ENCODE assay signal across 16 cellular contexts in genomic region chr10:75107756-75108683, GRCh38. TPM values are rescaled to one million over a fixed set of nuclear protein-coding genes. Genes with fewer than 3 reads are reported as not detected.
DNase-seq lines count a peak whose midpoint lies in the region; ATAC-seq, FAIRE-seq and TF ChIP-seq lines count a peak whose summit lies in the region.
"Had no signal": no experiment of that assay in that cellular context is flagged by ENCODE, and none has a peak within 500 bp of the region (broad histone marks: within the 10 kb centered on the region; RNA-seq: fewer than 3 reads in every experiment).

No MANE protein-coding gene starts in this region.

- no peak for DNase-seq in heart right ventricle
- DNase-seq in Right ventricle myocardium superior: no peak
- DNase-seq in breast epithelium (ENCODE audit: low spot score in 2 of 2): no peak
- no peak for DNase-seq in type B pancreatic cell (ENCODE audit: extremely low spot score, unreplicated experiment)
- no peak for DNase-seq in D721Med (ENCODE audit: insufficient read length, low spot score)
- no peak for DNase-seq in GDM1 (lab: John Stamatoyannopoulos, UW)
- DNase-seq in H9: no peak
- DNase-seq: activated CD4-positive, alpha-beta T cell treated with anti-CD3 and anti-CD28 coated beads, Interleukin-2, amount 50 U/mL, for 48 hours; activated gamma-delta T cell; brain microvascular endothelial cell; effector memory CD4-positive, alpha-beta T cell; NCI-H1436 treated with DMSO at 0.1 percent for 48 hours had no signal

- no peaks in the 10 kb centered on the region for H3K79me1 ChIP-seq in H9 (ENCODE audit: insufficient read depth, low read depth, low read length, poor library complexity, severe bottlenecking)

- peaks cover 0 to 36% (median 20%) of the 10 kb centered on the region in 9 donors for H3K4me1 ChIP-seq in heart right ventricle
- peaks cover 0 to 4% of the 10 kb centered on the region in 2 donors for H3K4me1 ChIP-seq in breast epithelium
- H3K4me1 ChIP-seq in H9 (ENCODE audit: insufficient read depth, low read length): peaks cover 3% of the 10 kb centered on the region; the same call in 1 of the 2 replicates

- no peaks in the 10 kb centered on the region for H3K36me3 Mint-ChIP-seq in nephron (ENCODE audit: low read depth)
- peaks cover 4% of the 10 kb centered on the region for H3K36me3 Mint-ChIP-seq in type B pancreatic cell
- H3K36me3 Mint-ChIP-seq in H9 (ENCODE audit: insufficient read depth in 1 of 3, low read depth in 3 of 3): no peaks in the 10 kb centered on the region; a peak in 1 of 7 replicates

- H2BK120ac ChIP-seq in H9 (ENCODE audit: low read depth, low read length, poor library complexity, severe bottlenecking): no peak overlapping the region

- H3K4me3 Mint-ChIP-seq in nephron (peak overlapping the region in 2 of 3 experiments; percentile 76 to 97), type B pancreatic cell (no peak overlapping the region), H9 (peak overlapping the region in 1 of 2 experiments; percentile 21; a peak in 1 of 5 replicates)
- H3K4me3 Mint-ChIP-seq: T-helper 2 cell treated with Interferon-gamma antibody and Interleukin-4, amounts not matched to agents 5 μg/mL and 100 μg/mL, for 36 hours had no signal

- peak overlapping the region in 1 of 10 donors; percentile 8 for H3K4me3 ChIP-seq in heart right ventricle
- no peak overlapping the region for H3K4me3 ChIP-seq in breast epithelium
- H3K4me3 ChIP-seq: tibial artery had no signal

- no peak overlapping the region for H3T11ph ChIP-seq in H9 (ENCODE audit: low read length)

- no peak overlapping the region for H3K9ac ChIP-seq in H9 (ENCODE audit: extremely low read depth, insufficient read length, low read length)
- H3K9ac ChIP-seq: KMS-11 had no signal

- H2BK20ac ChIP-seq in H9 (ENCODE audit: low read depth, low read length, poor library complexity, severe bottlenecking): no peak overlapping the region

- no peak overlapping the region for H2BK5ac ChIP-seq in H9 (ENCODE audit: insufficient read length, low read length)

- TF ChIP-seq POLR2A in breast epithelium (IDR thresholded peaks at IDR 0.05): no peak

- H4K91ac ChIP-seq in H9 (ENCODE audit: insufficient read length, low read depth, low read length): no peak overlapping the region

- no peaks in the 10 kb centered on the region; the same call in 1 of the 2 replicates for H3K79me2 ChIP-seq in H9 (ENCODE audit: insufficient read depth, low read length)

- H3K4me2 ChIP-seq in H9 (ENCODE audit: insufficient read depth, insufficient read length, low read length): no peak overlapping the region
- H3K4me2 ChIP-seq: KMS-11 had no signal

- H3K23ac ChIP-seq in H9 (ENCODE audit: insufficient read length, low read depth, low read length): no peak overlapping the region

- H3K4me1 Mint-ChIP-seq in nephron (peaks cover 48% of the 10 kb centered on the region), type B pancreatic cell (ENCODE audit: unreplicated experiment) (peaks cover 12% of the 10 kb centered on the region), H9 (peaks cover 35 to 56% of the 10 kb centered on the region in 2 experiments)

- H2AFZ ChIP-seq in H9 (ENCODE audit: low read length): no peak overlapping the region

- FAIRE-seq in D721Med (lab: Jason Lieb, UNC): no peak

- no peak overlapping the region for H4K8ac ChIP-seq in H9 (replicated peaks; ENCODE audit: insufficient read length, low read depth, low read length)

- intact Hi-C loops in heart right ventricle (cut with DNase I) (loop anchor here in 4 of 10 donors (5.0 to 10.0 kb wide), 4 partner anchors 104 to 693 kb away; partner anchors contain the start of genes KAT6B (in 3 of the 4) and VDAC2 (in 1 of the 4)), Right ventricle myocardium superior (cut with DNase I) (no loop called here), breast epithelium (cut with DNase I; ENCODE audit: low total_unique reads) (loop anchor here (10.0 kb wide), 1 partner anchor 127 kb away; the partner anchor contains the start of gene COMTD1)

- H3K27me3 Mint-ChIP-seq in nephron (ENCODE audit: low read depth) (peaks cover 5% of the 10 kb centered on the region), type B pancreatic cell (no peaks in the 10 kb centered on the region), H9 (ENCODE audit: low read depth) (no peaks in the 10 kb centered on the region; the same call in 1 of the 2 replicates)

- no peak overlapping the region for H2AK5ac ChIP-seq in H9 (ENCODE audit: insufficient read length, low read length)

- no peak overlapping the region for H4K5ac ChIP-seq in H9 (ENCODE audit: insufficient read length, low read depth, low read length)

- H3K18ac ChIP-seq in H9 (ENCODE audit: insufficient read length, low read depth, low read length): no peak overlapping the region

- TF ChIP-seq CTCF in heart right ventricle (IDR thresholded peaks at IDR 0.05) (no peak), breast epithelium (IDR thresholded peaks at IDR 0.05) (no peak), nephron (IDR thresholded peaks at IDR 0.05; ENCODE audit: unreplicated experiment in 3 of 3) (no peak), type B pancreatic cell (conservative IDR thresholded peaks at IDR 0.05) (no peak), D721Med (IDR thresholded peaks at IDR 0.05; ENCODE audit: insufficient read depth, missing control alignments) (no peak), H9 (conservative IDR thresholded peaks at IDR 0.05) (no peak)

- no peak overlapping the region for H2BK15ac ChIP-seq in H9 (ENCODE audit: low read depth, low read length)

- H3K27ac Mint-ChIP-seq in nephron (peak overlapping the region; percentile 82 to 98 (median 96)), type B pancreatic cell (peak overlapping the region; percentile 56), H9 (peak overlapping the region in 1 of 3 experiments; percentile 71; a peak in 3 of 7 replicates)
- H3K27ac Mint-ChIP-seq: T-helper 2 cell treated with Interferon-gamma antibody and Interleukin-4, amounts not matched to agents 5 μg/mL and 100 μg/mL, for 36 hours had no signal

- H4K20me1 ChIP-seq in H9 (ENCODE audit: control insufficient read depth, insufficient read depth, insufficient read length): no peaks in the 10 kb centered on the region

- ATAC-seq in heart right ventricle: no peak
- no peak for ATAC-seq in Right ventricle myocardium superior (ENCODE audit: poor library complexity)

- H3K9me3 Mint-ChIP-seq in nephron: no peaks in the 10 kb centered on the region
- no peaks in the 10 kb centered on the region for H3K9me3 Mint-ChIP-seq in type B pancreatic cell
- H3K9me3 Mint-ChIP-seq in H9: peaks cover 0 to 2% of the 10 kb centered on the region in 2 experiments; a peak in 1 of 5 replicates
- H3K9me3 Mint-ChIP-seq: T-helper 2 cell treated with Interferon-gamma antibody and Interleukin-4, amounts not matched to agents 5 μg/mL and 100 μg/mL, for 36 hours had no signal

- H2BK12ac ChIP-seq in H9 (ENCODE audit: insufficient read length, low read depth, low read length): no peak overlapping the region

- 83 to 84% methylated on average over 25 of the region's 25 CpGs for WGBS in heart right ventricle, 2 donors
- WGBS in H9 (ENCODE audit: extremely low coverage, insufficient read length, low lambda C conversion rate): no CpG with 5 or more reads among the region's 25 CpGs

- no peak overlapping the region for H3K14ac ChIP-seq in H9 (ENCODE audit: insufficient read depth, low read length)

- H3K36me3 ChIP-seq in heart right ventricle (no peaks in the 10 kb centered on the region), breast epithelium (no peaks in the 10 kb centered on the region)
- H3K36me3 ChIP-seq: brain microvascular endothelial cell, tibial artery had no signal

- no peaks in the 10 kb centered on the region for H3K9me3 ChIP-seq in heart right ventricle
- H3K9me3 ChIP-seq in breast epithelium: no peaks in the 10 kb centered on the region
- H3K9me3 ChIP-seq in H9 (ENCODE audit: control insufficient read depth, low read depth, low read length): no peaks in the 10 kb centered on the region
- H3K9me3 ChIP-seq: tibial artery had no signal

- no peak overlapping the region for H3K4ac ChIP-seq in H9 (ENCODE audit: low read depth, low read length)

- H3K27ac ChIP-seq in heart right ventricle: peak overlapping the region in 7 of 10 donors; percentile 92 to 99 (median 97)
- H3K27ac ChIP-seq in breast epithelium: peak overlapping the region; percentile 45 to 57
- H3K27ac ChIP-seq in H9 (ENCODE audit: insufficient read length, low read depth, low read length): no peak overlapping the region
- H3K27ac ChIP-seq: brain microvascular endothelial cell, KMS-11, tibial artery had no signal

- no peaks in the 10 kb centered on the region for H3K27me3 ChIP-seq in heart right ventricle
- H3K27me3 ChIP-seq in breast epithelium: no peaks in the 10 kb centered on the region
- H3K27me3 ChIP-seq in H9 (ENCODE audit: insufficient read depth, low read length): no peaks in the 10 kb centered on the region
- H3K27me3 ChIP-seq: brain microvascular endothelial cell, tibial artery had no signal

- H3K56ac ChIP-seq in H9 (ENCODE audit: insufficient read length, low read depth, low read length): no peak overlapping the region

- peaks cover 7% of the 10 kb centered on the region for H3K23me2 ChIP-seq in H9 (ENCODE audit: insufficient read length, low read depth, low read length, poor library complexity, severe bottlenecking)

RNA-seq across cellular contexts. Expression of gene SAMD8, which starts 3.4 kb away (rescaled TPM):
- total RNA-seq in heart right ventricle (10 to 100 TPM; 23.8 to 31.2 (median 26.5) TPM), Right ventricle myocardium superior (23.3 TPM), breast epithelium (10 to 100 TPM; 41.0 to 45.2 (median 41.3) TPM), type B pancreatic cell (ENCODE audit: low replicate concordance) (15.7 and 17.3 TPM in 2 replicates), H9 (2021) (16.7 and 18.8 TPM in 2 replicates)
- polyA plus RNA-seq in heart right ventricle: 1 to 10 TPM; 5.3 to 8.5 TPM
